18 cellular contexts compared by ENCODE assay signal in genomic region chr2:106561356-106561755, GRCh38.
DNase-seq lines count a peak whose midpoint lies in the region; ATAC-seq and TF ChIP-seq lines count a peak whose summit lies in the region.
"Had no signal": no experiment of that assay in that cellular context is flagged by ENCODE, and none has a peak within 500 bp of the region (broad histone marks: within the 10 kb centered on the region; RNA-seq: fewer than 3 reads in every experiment).

No MANE protein-coding gene starts in this region.

- H3K79me2 ChIP-seq in trophoblast cell (ENCODE audit: control insufficient read depth, insufficient read depth, low read length, poor library complexity): no peaks in the 10 kb centered on the region

- H3K36me3 ChIP-seq in gastroesophageal sphincter (no peaks in the 10 kb centered on the region), trophoblast cell (ENCODE audit: control insufficient read depth in 1 of 2, insufficient read depth in 2 of 2, low read length in 2 of 2) (no peaks in the 10 kb centered on the region), left lung (no peaks in the 10 kb centered on the region)
- H3K36me3 ChIP-seq: Peyer's patch had no signal

- peaks cover 2% of the 10 kb centered on the region for H3K79me1 ChIP-seq in trophoblast cell (ENCODE audit: low read length)

- H2AK5ac ChIP-seq in trophoblast cell (ENCODE audit: low read length): peak overlapping the region; percentile 26

- H3K27ac ChIP-seq in gastroesophageal sphincter (peak overlapping the region in 3 of 4 donors; percentile 61 to 73 (median 65)), trophoblast cell (ENCODE audit: low read depth, low read length) (no peak overlapping the region), left lung (no peak overlapping the region)
- H3K27ac ChIP-seq: Peyer's patch had no signal

- no peak overlapping the region for H3K4ac ChIP-seq in trophoblast cell (ENCODE audit: low read depth, low read length)

- ATAC-seq in gastroesophageal sphincter: no peak
- ATAC-seq in left lung: no peak
- no peak for ATAC-seq in SK-N-SH treated with all-trans-retinoic acid at 6 μM for 48 hours
- ATAC-seq: activated T-cell treated with anti-CD3 and anti-CD28 coated beads, Interleukin-2, amount 50 U/mL, for 4 hours; effector memory CD8-positive, alpha-beta T cell had no signal

- no peak for TF ChIP-seq CTCF in gastroesophageal sphincter (IDR thresholded peaks at IDR 0.05)
- TF ChIP-seq CTCF in left lung (IDR thresholded peaks at IDR 0.05): no peak

- H3K14ac ChIP-seq in trophoblast cell (ENCODE audit: low read length): no peak overlapping the region

- H3K27me3 ChIP-seq in gastroesophageal sphincter (no peaks in the 10 kb centered on the region), trophoblast cell (ENCODE audit: insufficient read depth, low read length) (no peaks in the 10 kb centered on the region), left lung (no peaks in the 10 kb centered on the region)
- H3K27me3 ChIP-seq: Peyer's patch had no signal

- no peak overlapping the region for H2AFZ ChIP-seq in trophoblast cell (ENCODE audit: insufficient read depth, low read length, poor library complexity)

- no peak for TF ChIP-seq EP300 in gastroesophageal sphincter (IDR thresholded peaks at IDR 0.05)

- intact Hi-C loops in left lung (cut with DNase I): no loop called here

- WGBS in gastroesophageal sphincter (ENCODE audit: low coverage in 1 of 2), 2 donors: 87% methylated on average over 8 of the region's 8 CpGs; no CpG with 5 or more reads in 1 of the 2 donors
- WGBS in trophoblast cell (ENCODE audit: extremely low coverage, insufficient coverage, insufficient read length): no CpG with 5 or more reads among the region's 8 CpGs

- H3K9me3 ChIP-seq in gastroesophageal sphincter: no peaks in the 10 kb centered on the region
- H3K9me3 ChIP-seq in trophoblast cell (ENCODE audit: insufficient read depth, low read depth, low read length): peaks cover 5% of the 10 kb centered on the region
- H3K9me3 ChIP-seq in left lung: no peaks in the 10 kb centered on the region
- H3K9me3 ChIP-seq: Peyer's patch had no signal

- H3K23ac ChIP-seq in trophoblast cell (ENCODE audit: low read length): no peak overlapping the region

- H3K4me1 ChIP-seq in gastroesophageal sphincter (peaks cover 0 to 68% (median 21%) of the 10 kb centered on the region in 3 donors), trophoblast cell (ENCODE audit: control insufficient read depth in 1 of 2, insufficient read depth in 2 of 2, low read length in 2 of 2) (peaks cover 4% of the 10 kb centered on the region in 2 experiments), left lung (no peaks in the 10 kb centered on the region)
- H3K4me1 ChIP-seq: Peyer's patch had no signal

- no peak overlapping the region for H3K4me3 ChIP-seq in gastroesophageal sphincter
- H3K4me3 ChIP-seq in trophoblast cell (ENCODE audit: low read depth, low read length): peak overlapping the region; percentile 51
- no peak overlapping the region for H3K4me3 ChIP-seq in left lung
- H3K4me3 ChIP-seq: lung, Peyer's patch had no signal

- no peak overlapping the region for H2BK120ac ChIP-seq in trophoblast cell (ENCODE audit: insufficient read depth, low read length, poor library complexity)

- no peak overlapping the region for H3K4me2 ChIP-seq in trophoblast cell (ENCODE audit: low read length)

- no peak overlapping the region for H3K9ac ChIP-seq in trophoblast cell (ENCODE audit: low read length)

- H3K18ac ChIP-seq in trophoblast cell (ENCODE audit: low read length): no peak overlapping the region

- H4K8ac ChIP-seq in trophoblast cell (ENCODE audit: low read depth, low read length): no peak overlapping the region

- no peak overlapping the region for H4K12ac ChIP-seq in trophoblast cell (ENCODE audit: low read depth, low read length)

- H2BK5ac ChIP-seq in trophoblast cell (ENCODE audit: low read depth, low read length, poor library complexity): no peak overlapping the region

- DNase-seq in DMS 273 treated with DMSO at 0.1 percent for 48 hours (lab: John Stamatoyannopoulos, UW) (peak; percentile 93), NCI-H446 (lab: John Stamatoyannopoulos, UW) (peak; percentile 35 to 70), trophoblast cell (no peak), Ammon's horn (ENCODE audit: low spot score) (no peak), left lung (no peak)
- DNase-seq in activated CD4-positive, alpha-beta T cell treated with anti-CD3 and anti-CD28 coated beads, Interleukin-2, amount 50 U/mL, for 1 hour: no peak
- DNase-seq: activated CD4-positive, alpha-beta T cell treated with anti-CD3 and anti-CD28 coated beads, Interleukin-2, amount 50 U/mL, for 4 hours; activated naive CD8-positive, alpha-beta T cell treated with anti-CD3 and anti-CD28 coated beads, Interleukin-2, amount 10 ng/mL, durations not matched to agents 7 days and 5 days; activated T-cell treated with anti-CD3 and anti-CD28 coated beads, Interleukin-2, amount 50 U/mL, for 4 hours; COR-L47; effector memory CD8-positive, alpha-beta T cell; GDM1; Karpas-422; NCI-H1436 treated with DMSO at 0.1 percent for 48 hours; Peyer's patch had no signal

- no peak overlapping the region for H2BK12ac ChIP-seq in trophoblast cell (ENCODE audit: low read length)

- no peak overlapping the region for H4K91ac ChIP-seq in trophoblast cell (ENCODE audit: low read depth, low read length)

- no peak for TF ChIP-seq POLR2A in gastroesophageal sphincter (IDR thresholded peaks at IDR 0.05)

TF ChIP-seq in SK-N-SH treated with all-trans-retinoic acid at 6 μM for 48 hours, 23 proteins besides CTCF, POLR2A, EP300 and RAD21 (continues in another document):
- TF ChIP-seq ARNTL (CRISPR knock-in tag; IDR thresholded peaks at IDR 0.05; ENCODE audit: borderline replicate concordance, low read depth): no peak
- TF ChIP-seq TSHZ2 (CRISPR knock-in tag; IDR thresholded peaks at IDR 0.05): no peak
- TF ChIP-seq POU6F1 (CRISPR knock-in tag; IDR thresholded peaks at IDR 0.05; ENCODE audit: borderline replicate concordance, low read depth): no peak
- no peak for TF ChIP-seq GLIS3 (CRISPR knock-in tag; IDR thresholded peaks at IDR 0.05)
- TF ChIP-seq ESRRG (CRISPR knock-in tag; IDR thresholded peaks at IDR 0.05): no peak
- TF ChIP-seq TOX (CRISPR knock-in tag; IDR thresholded peaks at IDR 0.05; ENCODE audit: borderline replicate concordance): no peak
- no peak for TF ChIP-seq ZNF70 (CRISPR knock-in tag; IDR thresholded peaks at IDR 0.05)
- TF ChIP-seq ZC3H10 (CRISPR knock-in tag; IDR thresholded peaks at IDR 0.05): no peak
- no peak for TF ChIP-seq CREB5 (CRISPR knock-in tag; IDR thresholded peaks at IDR 0.05; ENCODE audit: low read depth)
- TF ChIP-seq ISL1 (CRISPR knock-in tag; IDR thresholded peaks at IDR 0.05): no peak

Comparison
In these comparisons a context has a peak if more than half of its experiments do, and no peak if none do; other contexts are left out.
1. DNase-seq: peak in DMS 273 treated with DMSO at 0.1 percent for 48 hours (single experiment) and NCI-H446 (2 of 2); none in trophoblast cell (0 of 2), Ammon's horn (single experiment), left lung (0 of 2) and activated CD4-positive, alpha-beta T cell treated with anti-CD3 and anti-CD28 coated beads, Interleukin-2, amount 50 U/mL, for 1 hour (single experiment).
2. H3K27ac ChIP-seq: peak in gastroesophageal sphincter (3 of 4); none in trophoblast cell (single experiment) and left lung (0 of 2).